In the genomic region with DNA sequence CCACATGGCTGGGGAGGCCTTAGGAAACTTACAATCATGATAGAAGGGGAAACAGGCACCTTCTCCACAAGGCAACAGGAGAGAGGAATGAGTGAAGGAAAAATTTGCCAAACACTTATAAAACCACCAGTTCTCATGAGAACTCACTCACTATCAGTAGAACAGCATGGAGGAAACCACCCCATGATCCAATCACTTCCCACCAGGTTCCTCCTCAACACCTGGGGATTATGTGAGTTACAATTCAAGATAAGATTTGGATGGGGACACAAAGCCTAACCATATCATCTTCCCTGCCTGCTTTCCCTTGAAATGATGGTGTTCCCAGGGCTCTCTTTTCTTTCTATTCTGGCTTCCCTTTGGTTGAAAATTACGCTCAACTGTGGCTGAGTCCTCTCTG, we compare ENCODE assay signal across 33 cellular contexts.
"Had no signal": no experiment of that assay in that cellular context is flagged by ENCODE, and none has a peak within 500 bp of the region (broad histone marks: within the 10 kb centered on the region; RNA-seq: fewer than 3 reads in every experiment).

No MANE protein-coding gene starts in this region.

- H3K36me3 ChIP-seq: MG63 had no signal

- H3K4me3 ChIP-seq: MG63 had no signal

- H3K9me3 ChIP-seq: MG63 had no signal

- DNase-seq: Karpas-422, Kasumi-1, MG63, MM.1S, NCI-H1048, NCI-H1092, NCI-H1092 treated with DMSO at 0.1 percent for 48 hours, NCI-H1105, NCI-H1105 treated with DMSO at 0.1 percent for 48 hours, NCI-H1417, NCI-H1417 treated with DMSO at 0.1 percent for 48 hours, NCI-H1436, NCI-H1436 treated with DMSO at 0.1 percent for 48 hours, NCI-H146, NCI-H1694, NCI-H1694 treated with DMSO at 0.1 percent for 48 hours, NCI-H187, NCI-H187 treated with DMSO at 0.1 percent for 48 hours, NCI-H1930, NCI-H2029, NCI-H2029 treated with DMSO at 0.1 percent for 48 hours, NCI-H2081, NCI-H2081 treated with DMSO at 0.1 percent for 48 hours, NCI-H2107, NCI-H2171, NCI-H2171 treated with DMSO at 0.1 percent for 48 hours, NCI-H2227 treated with DMSO at 0.1 percent for 48 hours, NCI-H226, NCI-H345, NCI-H446, NCI-H446 treated with DMSO at 0.1 percent for 48 hours, NCI-H510A, NCI-H510A treated with DMSO at 0.1 percent for 48 hours had no signal

- H3K27me3 ChIP-seq: MG63 had no signal
